29 cellular contexts compared by ENCODE assay signal in genomic region chr13:98893361-98893760, GRCh38.
"Had no signal": no experiment of that assay in that cellular context is flagged by ENCODE, and none has a peak within 500 bp of the region (broad histone marks: within the 10 kb centered on the region; RNA-seq: fewer than 3 reads in every experiment).

No MANE protein-coding gene starts in this region.

- FAIRE-seq: small intestine had no signal

- H3K4me2 ChIP-seq: neural progenitor cell had no signal

- H3K4me1 ChIP-seq: parathyroid adenoma, testis, tibial artery, uterus had no signal

- H3K9ac ChIP-seq: neural progenitor cell, parathyroid adenoma had no signal

- ATAC-seq: natural killer cell; psoas muscle; right lobe of liver; stimulated activated effector memory CD8-positive, alpha-beta T cell treated with anti-CD3 and anti-CD28 coated beads, Interleukin-12 subunit alpha, Interleukin-12 subunit beta, amount 100 ng/mL, for 72 hours had no signal

- H3K27ac ChIP-seq: neural progenitor cell, ovary, parathyroid adenoma, psoas muscle, right lobe of liver, stomach, suprapubic skin, testis, tibial artery, transverse colon, upper lobe of right lung had no signal

- H3K27me3 ChIP-seq: neural progenitor cell, ovary, right lobe of liver, sigmoid colon, stomach, suprapubic skin, testis, tibial artery, transverse colon, upper lobe of right lung, uterus had no signal

- H3K27ac Mint-ChIP-seq: natural killer cell; progenitor cell of endocrine pancreas; stimulated activated effector memory CD8-positive, alpha-beta T cell treated with anti-CD3 and anti-CD28 coated beads, Interleukin-12 subunit alpha, Interleukin-12 subunit beta, amount 100 ng/mL, for 72 hours; stimulated activated naive CD8-positive, alpha-beta T cell treated with anti-CD3 and anti-CD28 coated beads, Interleukin-15, Interleukin-2, amounts not matched to agents 100 ng/mL and 50 ng/mL, for 24 hours; type B pancreatic cell had no signal

- H3K4me3 Mint-ChIP-seq: natural killer cell; neural progenitor cell; stimulated activated effector memory CD8-positive, alpha-beta T cell treated with anti-CD3 and anti-CD28 coated beads, Interleukin-12 subunit alpha, Interleukin-12 subunit beta, amount 100 ng/mL, for 72 hours; stimulated activated naive B cell treated with anti-CD40 and anti-IgM and Interleukin-4, amounts not matched to agents 10 μg/mL and 1 μg/mL and 100 μg/mL, for 72 hours; stimulated activated naive CD8-positive, alpha-beta T cell treated with anti-CD3 and anti-CD28 coated beads, Interleukin-15, Interleukin-2, amounts not matched to agents 100 ng/mL and 50 ng/mL, for 24 hours; type B pancreatic cell had no signal

- H3K4me3 ChIP-seq: neural progenitor cell, ovary, psoas muscle, right lobe of liver, sigmoid colon, stomach, suprapubic skin, testis, tibial artery, transverse colon, upper lobe of right lung, uterus had no signal

- H2AFZ ChIP-seq: parathyroid adenoma had no signal

- H3K9me3 ChIP-seq: ovary, psoas muscle, right lobe of liver, sigmoid colon, stomach, suprapubic skin, testis, tibial artery, transverse colon, upper lobe of right lung, uterus had no signal

- H3K36me3 Mint-ChIP-seq: neural progenitor cell had no signal

- H3K79me2 ChIP-seq: parathyroid adenoma had no signal

- H3K27me3 Mint-ChIP-seq: progenitor cell of endocrine pancreas; stimulated activated naive B cell treated with anti-CD40 and anti-IgM and Interleukin-4, amounts not matched to agents 10 μg/mL and 1 μg/mL and 100 μg/mL, for 72 hours; stimulated activated naive CD8-positive, alpha-beta T cell treated with anti-CD3 and anti-CD28 coated beads, Interleukin-15, Interleukin-2, amounts not matched to agents 100 ng/mL and 50 ng/mL, for 24 hours; type B pancreatic cell had no signal

- H3K9me3 Mint-ChIP-seq: natural killer cell; nephron; neural progenitor cell; stimulated activated effector memory CD8-positive, alpha-beta T cell treated with anti-CD3 and anti-CD28 coated beads, Interleukin-12 subunit alpha, Interleukin-12 subunit beta, amount 100 ng/mL, for 72 hours; stimulated activated naive B cell treated with anti-CD40 and anti-IgM and Interleukin-4, amounts not matched to agents 10 μg/mL and 1 μg/mL and 100 μg/mL, for 72 hours; stimulated activated naive CD8-positive, alpha-beta T cell treated with anti-CD3 and anti-CD28 coated beads, Interleukin-15, Interleukin-2, amounts not matched to agents 100 ng/mL and 50 ng/mL, for 24 hours; type B pancreatic cell had no signal

- DNase-seq: natural killer cell; occipital lobe; ovary; posterior cingulate gyrus; psoas muscle; right cardiac atrium; right lobe of liver; sigmoid colon; small intestine; stimulated activated CD4-positive, alpha-beta T cell treated with anti-CD3 and anti-CD28 coated beads, Interleukin-15, amount 100 ng/mL, for 24 hours; stimulated activated CD4-positive, alpha-beta T cell treated with anti-CD3 and anti-CD28 coated beads, Interleukin-2, amount 100 ng/mL, for 24 hours; stimulated activated CD4-positive, alpha-beta T cell treated with anti-CD3 and anti-CD28 coated beads, Interleukin-2, amount 100 ng/mL, for 48 hours; stimulated activated CD4-positive, alpha-beta T cell treated with anti-CD3 and anti-CD28 coated beads, Interleukin-4, amount 100 ng/mL, for 24 hours; stimulated activated naive CD4-positive, alpha-beta T cell treated with Interleukin-2 at 50 U/mL for 16 hours; stomach; testis; tibial artery; transverse colon; upper lobe of right lung; uterus had no signal

- H3K36me3 ChIP-seq: neural progenitor cell, ovary, right lobe of liver, uterus had no signal
